ENCODE assay signal across 26 cellular contexts in the genomic region with DNA sequence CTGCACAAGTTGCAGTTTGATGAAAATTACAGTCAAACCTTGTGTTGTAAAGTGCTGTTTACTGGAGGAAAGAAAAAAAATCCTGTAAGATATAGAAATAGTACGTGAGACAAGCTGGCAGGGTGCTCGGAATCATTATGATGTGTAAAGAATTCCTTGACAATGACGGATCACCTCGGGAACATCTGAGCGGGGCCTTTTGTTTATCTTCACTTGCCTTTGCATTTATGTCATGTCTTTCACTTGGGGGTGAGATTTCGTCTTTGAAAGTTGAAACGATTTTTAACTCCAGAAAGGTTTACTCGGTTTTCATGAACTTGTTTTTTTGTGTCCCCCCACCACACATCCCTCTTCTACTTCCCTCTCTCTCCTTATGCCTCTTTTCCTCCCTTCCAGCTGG.
DNase-seq lines count a peak whose midpoint lies in the region; ATAC-seq and TF ChIP-seq lines count a peak whose summit lies in the region.
"Had no signal": no experiment of that assay in that cellular context is flagged by ENCODE, and none has a peak within 500 bp of the region (broad histone marks: within the 10 kb centered on the region; RNA-seq: fewer than 3 reads in every experiment).

No MANE protein-coding gene starts in this region.

- H3K18ac ChIP-seq in trophoblast cell (ENCODE audit: low read length): no peak overlapping the region

- no peaks in the 10 kb centered on the region for H3K36me3 ChIP-seq in trophoblast cell (ENCODE audit: control insufficient read depth in 1 of 2, insufficient read depth in 2 of 2, low read length in 2 of 2)
- H3K36me3 ChIP-seq: BLaER1 treated with 17β-estradiol and CSF1 and Interleukin-3, amounts not matched to agents 10 nM and 100 nM; colonic mucosa; MG63; neutrophil; Peyer's patch; tibial nerve had no signal

- H2BK120ac ChIP-seq in trophoblast cell (ENCODE audit: insufficient read depth, low read length, poor library complexity): no peak overlapping the region

- DNase-seq in ELR (ENCODE audit: low read depth) (peak; percentile 44), M059J (ENCODE audit: low read depth) (peak; percentile 65), fibroblast of mammary gland (ENCODE audit: low read depth) (peak; percentile 15), trophoblast cell (peak; percentile 70 to 78), GM13977 (ENCODE audit: low spot score) (no peak), NCI-H82 treated with DMSO at 0.1 percent for 48 hours (lab: John Stamatoyannopoulos, UW; ENCODE audit: unreplicated experiment) (no peak), HT-29 (ENCODE audit: low spot score) (no peak)
- DNase-seq: activated CD4-positive, alpha-beta memory T cell treated with anti-CD3 and anti-CD28 coated beads, Interleukin-2, amount 10 ng/mL, durations not matched to agents 7 days and 5 days; activated CD4-positive, alpha-beta T cell treated with anti-CD3 and anti-CD28 coated beads for 1 hour; colonic mucosa; effector CD4-positive, alpha-beta T cell; head of caudate nucleus; islet precursor cell; MG63; NCI-H1105; NCI-H2029; NCI-H2227 treated with DMSO at 0.1 percent for 48 hours; Peyer's patch; SHP77; stimulated activated CD4-positive, alpha-beta T cell treated with anti-CD3 and anti-CD28 coated beads, Interleukin-4, amount 100 ng/mL, for 24 hours had no signal

- no peak overlapping the region for H3K4me2 ChIP-seq in trophoblast cell (ENCODE audit: low read length)
- H3K4me2 ChIP-seq: BLaER1 treated with 17β-estradiol and CSF1 and Interleukin-3, amounts not matched to agents 10 nM and 100 nM had no signal

- H3K14ac ChIP-seq in trophoblast cell (ENCODE audit: low read length): no peak overlapping the region

- no peak overlapping the region for H3K23ac ChIP-seq in trophoblast cell (ENCODE audit: low read length)

- no peak overlapping the region for H2AFZ ChIP-seq in trophoblast cell (ENCODE audit: insufficient read depth, low read length, poor library complexity)

- peaks cover 4% of the 10 kb centered on the region for H3K9me3 ChIP-seq in trophoblast cell (ENCODE audit: insufficient read depth, low read depth, low read length)
- H3K9me3 ChIP-seq: BLaER1 treated with 17β-estradiol and CSF1 and Interleukin-3, amounts not matched to agents 10 nM and 100 nM; colonic mucosa; MG63; neutrophil; Peyer's patch; tibial nerve had no signal

- no peak overlapping the region for H3K27ac ChIP-seq in trophoblast cell (ENCODE audit: low read depth, low read length)
- H3K27ac ChIP-seq: BLaER1 treated with 17β-estradiol and CSF1 and Interleukin-3, amounts not matched to agents 10 nM and 100 nM; colonic mucosa; epithelial cell of prostate; neutrophil; Peyer's patch; tibial nerve had no signal

- H2BK12ac ChIP-seq in trophoblast cell (ENCODE audit: low read length): no peak overlapping the region

- no peaks in the 10 kb centered on the region for H3K79me2 ChIP-seq in trophoblast cell (ENCODE audit: control insufficient read depth, insufficient read depth, low read length, poor library complexity)

- no peak overlapping the region for H2AK5ac ChIP-seq in trophoblast cell (ENCODE audit: low read length)

- H3K4me3 ChIP-seq in fibroblast of mammary gland (ENCODE audit: control insufficient read depth, low read depth, low read length): no peak overlapping the region
- no peak overlapping the region for H3K4me3 ChIP-seq in trophoblast cell (ENCODE audit: low read depth, low read length)
- H3K4me3 ChIP-seq: BLaER1 treated with 17β-estradiol and CSF1 and Interleukin-3, amounts not matched to agents 10 nM and 100 nM; colonic mucosa; MG63; Peyer's patch; tibial nerve had no signal

- H4K8ac ChIP-seq in trophoblast cell (ENCODE audit: low read depth, low read length): no peak overlapping the region

- no peak overlapping the region for H3K4ac ChIP-seq in trophoblast cell (ENCODE audit: low read depth, low read length)

- in situ Hi-C loops in GM13977 (cut with MboI; ENCODE audit: low pct_unique_long_range_greater_than_20kb, low sequenced_read_pairs, unreplicated experiment): no loop called here

- H3K79me1 ChIP-seq in trophoblast cell (ENCODE audit: low read length): no peaks in the 10 kb centered on the region

- H3K9ac ChIP-seq in trophoblast cell (ENCODE audit: low read length): no peak overlapping the region
- H3K9ac ChIP-seq: BLaER1 treated with 17β-estradiol and CSF1 and Interleukin-3, amounts not matched to agents 10 nM and 100 nM had no signal

- no peak overlapping the region for H4K91ac ChIP-seq in trophoblast cell (ENCODE audit: low read depth, low read length)

- H4K12ac ChIP-seq in trophoblast cell (ENCODE audit: low read depth, low read length): no peak overlapping the region

- no peaks in the 10 kb centered on the region for H3K4me1 ChIP-seq in trophoblast cell (ENCODE audit: control insufficient read depth in 1 of 2, insufficient read depth in 2 of 2, low read length in 2 of 2)
- H3K4me1 ChIP-seq: BLaER1 treated with 17β-estradiol and CSF1 and Interleukin-3, amounts not matched to agents 10 nM and 100 nM; colonic mucosa; Peyer's patch; tibial nerve had no signal

- no CpG with 5 or more reads among the region's 8 CpGs for WGBS in trophoblast cell (ENCODE audit: extremely low coverage, insufficient coverage, insufficient read length)

- no peak overlapping the region for H2BK5ac ChIP-seq in trophoblast cell (ENCODE audit: low read depth, low read length, poor library complexity)

- no peaks in the 10 kb centered on the region for H3K27me3 ChIP-seq in trophoblast cell (ENCODE audit: insufficient read depth, low read length)
- H3K27me3 ChIP-seq: BLaER1 treated with 17β-estradiol and CSF1 and Interleukin-3, amounts not matched to agents 10 nM and 100 nM; colonic mucosa; Peyer's patch; tibial nerve had no signal

- ATAC-seq in GM18502 (IDR thresholded peaks at IDR 0.05; ENCODE audit: poor library complexity, unreplicated experiment): no peak
- ATAC-seq: sciatic nerve had no signal

- TF ChIP-seq CTCF in fibroblast of mammary gland (conservative IDR thresholded peaks at IDR 0.05; ENCODE audit: control insufficient read depth, insufficient read depth, low read depth, low read length): no peak
- TF ChIP-seq CTCF in GM13977 (IDR thresholded peaks at IDR 0.05; ENCODE audit: extremely low read depth, insufficient read depth, missing control alignments): no peak

Comparison
In these comparisons a context has a peak if more than half of its experiments do, and no peak if none do; other contexts are left out.
1. DNase-seq: peak in ELR (single experiment), M059J (single experiment), fibroblast of mammary gland (single experiment) and trophoblast cell (2 of 2); none in GM13977 (single experiment), NCI-H82 treated with DMSO at 0.1 percent for 48 hours (single experiment) and HT-29 (single experiment).